Comparison of ENCODE assay signal across 26 cellular contexts in the genomic region with DNA sequence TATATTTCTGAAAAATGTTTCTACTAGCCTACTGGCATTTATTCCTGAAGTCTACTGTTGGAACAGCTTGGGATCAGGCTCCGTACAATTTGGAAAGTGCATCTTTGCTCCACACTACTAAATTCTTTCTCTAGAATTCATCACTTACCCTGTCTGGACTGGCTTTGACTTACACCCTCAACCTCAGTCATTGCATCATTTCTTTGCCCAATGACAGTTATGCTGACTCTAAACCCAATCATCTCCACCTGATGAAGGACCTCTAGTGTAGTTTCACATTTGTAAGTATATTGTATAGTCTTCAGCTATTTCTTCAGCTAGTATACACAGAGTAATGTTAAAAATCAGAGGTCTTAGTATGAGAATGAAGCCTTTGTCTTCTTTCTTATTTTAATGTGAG.
"Had no signal": no experiment of that assay in that cellular context is flagged by ENCODE, and none has a peak within 500 bp of the region (broad histone marks: within the 10 kb centered on the region; RNA-seq: fewer than 3 reads in every experiment).

No MANE protein-coding gene starts in this region.

- H3K27me3 ChIP-seq: gastroesophageal sphincter, heart left ventricle, hepatocyte, neural progenitor cell, tibial nerve, upper lobe of left lung had no signal

- H3K4me3 ChIP-seq: gastroesophageal sphincter, heart left ventricle, hepatocyte, neural progenitor cell, smooth muscle cell, thoracic aorta, tibial nerve, upper lobe of left lung had no signal

- H3K79me2 ChIP-seq: hepatocyte, parathyroid adenoma had no signal

- DNase-seq: cortex of kidney; effector memory CD8-positive, alpha-beta T cell; foreskin fibroblast; heart left ventricle; kidney; mesendoderm; midbrain; naive thymus-derived CD4-positive, alpha-beta T cell; stimulated activated CD4-positive, alpha-beta T cell treated with anti-CD3 and anti-CD28 coated beads, Interleukin-12 subunit alpha, Interleukin-12 subunit beta, amount 100 ng/mL, for 4 hours; stimulated activated CD4-positive, alpha-beta T cell treated with anti-CD3 and anti-CD28 coated beads, Interleukin-1b, Interleukin-23, amount 100 ng/mL, for 48 hours; stimulated activated CD4-positive, alpha-beta T cell treated with anti-CD3 and anti-CD28 coated beads, Interleukin-4, amount 100 ng/mL, for 1 hour; stimulated activated naive CD8-positive, alpha-beta T cell treated with anti-CD3 and anti-CD28 coated beads, Interleukin-15, Interleukin-2, amounts not matched to agents 100 U/mL and 50 U/mL, for 24 hours; upper lobe of left lung had no signal

- ATAC-seq: effector memory CD8-positive, alpha-beta T cell; esophagus mucosa; gastroesophageal sphincter; heart left ventricle; left lobe of liver; naive thymus-derived CD4-positive, alpha-beta T cell; sciatic nerve; stimulated activated effector memory CD8-positive, alpha-beta T cell treated with anti-CD3 and anti-CD28 coated beads, Interleukin-12 subunit alpha, Interleukin-12 subunit beta, amount 100 ng/mL, for 72 hours; stimulated activated naive CD8-positive, alpha-beta T cell treated with anti-CD3 and anti-CD28 coated beads, Interleukin-15, Interleukin-2, amounts not matched to agents 100 U/mL and 50 U/mL, for 24 hours had no signal

- H3K4me1 ChIP-seq: gastroesophageal sphincter, heart left ventricle, neural progenitor cell, parathyroid adenoma, tibial nerve, upper lobe of left lung had no signal

- H3K9ac ChIP-seq: neural progenitor cell, parathyroid adenoma had no signal

- H3K4me2 ChIP-seq: hepatocyte, neural progenitor cell, smooth muscle cell had no signal

- H3K9me3 ChIP-seq: gastroesophageal sphincter, heart left ventricle, thoracic aorta, tibial nerve, upper lobe of left lung had no signal

- H3K27ac ChIP-seq: gastroesophageal sphincter, heart left ventricle, hepatocyte, neural progenitor cell, parathyroid adenoma, thoracic aorta, tibial nerve, upper lobe of left lung had no signal

- FAIRE-seq: endometrium, kidney, urothelium cell line had no signal

- H3K36me3 ChIP-seq: gastroesophageal sphincter, heart left ventricle, neural progenitor cell, thoracic aorta, tibial nerve, upper lobe of left lung had no signal

- H2AFZ ChIP-seq: hepatocyte, neural progenitor cell, parathyroid adenoma had no signal
